6 cellular contexts compared by ENCODE assay signal in genomic region chr19:43984687-43985000, GRCh38. TPM values are rescaled to one million over a fixed set of nuclear protein-coding genes. Genes with fewer than 3 reads are reported as not detected.
DNase-seq lines count a peak whose midpoint lies in the region; ATAC-seq and TF ChIP-seq lines count a peak whose summit lies in the region.

No MANE protein-coding gene starts in this region.

- H2AFZ ChIP-seq in trophoblast cell (ENCODE audit: insufficient read depth, low read length, poor library complexity): peak overlapping the region; percentile 97

- H3K9ac ChIP-seq in trophoblast cell (ENCODE audit: low read length): peak overlapping the region; percentile 82

- no peak for ATAC-seq in HG02885 (IDR thresholded peaks at IDR 0.05; ENCODE audit: poor library complexity, unreplicated experiment)

- H3K14ac ChIP-seq in trophoblast cell (ENCODE audit: low read length): peak overlapping the region; percentile 56

- peak overlapping the region; percentile 37 for H4K91ac ChIP-seq in trophoblast cell (ENCODE audit: low read depth, low read length)

- no peak overlapping the region for H3K23ac ChIP-seq in trophoblast cell (ENCODE audit: low read length)

- H3K79me1 ChIP-seq in trophoblast cell (ENCODE audit: low read length): peaks cover 2% of the 10 kb centered on the region

- peaks cover 14% of the 10 kb centered on the region for H3K4me1 Mint-ChIP-seq in activated T-cell treated with anti-CD3 and anti-CD28 coated beads, Interleukin-2, amount 50 U/mL, for 24 hours (ENCODE audit: low read depth)

- no peaks in the 10 kb centered on the region for H3K79me2 ChIP-seq in trophoblast cell (ENCODE audit: control insufficient read depth, insufficient read depth, low read length, poor library complexity)

- no peak overlapping the region for H2AK5ac ChIP-seq in trophoblast cell (ENCODE audit: low read length)

- no peak for TF ChIP-seq CTCF in dorsolateral prefrontal cortex (IDR thresholded peaks at IDR 0.05 in 54 of 56, conservative IDR thresholded peaks at IDR 0.05 in 2 of 56; ENCODE audit: low read depth in 1 of 56, partially characterized antibody in 56 of 56)

- WGBS in trophoblast cell (ENCODE audit: extremely low coverage, insufficient coverage, insufficient read length): no CpG with 5 or more reads among the region's 14 CpGs

- H3K4me2 ChIP-seq in trophoblast cell (ENCODE audit: low read length): peak overlapping the region; percentile 99

- intact Hi-C loops in dorsolateral prefrontal cortex (cut with DNase I): loop anchor here (1.0 to 5.0 kb wide), 6 partner anchors 18 to 178 kb away; partner anchors contain the start of genes ZNF225 (in 2 of the 2), ZNF230 (in 2 of the 2) and ZNF45 (in 1 of the 2)

- no peaks in the 10 kb centered on the region for H3K9me3 ChIP-seq in trophoblast cell (ENCODE audit: insufficient read depth, low read depth, low read length)

- peak; percentile 34 for DNase-seq in activated T-cell treated with anti-CD3 and anti-CD28 coated beads, Interleukin-2, amount 50 U/mL, for 24 hours
- DNase-seq in activated T-cell treated with anti-CD3 and anti-CD28 coated beads for 4 hours (no peak), dorsolateral prefrontal cortex (no peak), trophoblast cell (no peak), NCI-H1694 treated with DMSO at 0.1 percent for 48 hours (lab: John Stamatoyannopoulos, UW) (no peak)

- H3K4me1 ChIP-seq in trophoblast cell (ENCODE audit: control insufficient read depth in 1 of 2, insufficient read depth in 2 of 2, low read length in 2 of 2): peaks cover 2 to 3% of the 10 kb centered on the region in 2 experiments

- peak overlapping the region; percentile 96 for H3K4me3 Mint-ChIP-seq in activated T-cell treated with anti-CD3 and anti-CD28 coated beads, Interleukin-2, amount 50 U/mL, for 24 hours

- peak overlapping the region; percentile 72 for H4K8ac ChIP-seq in trophoblast cell (ENCODE audit: low read depth, low read length)

- peak overlapping the region; percentile 96 for H3K27ac Mint-ChIP-seq in activated T-cell treated with anti-CD3 and anti-CD28 coated beads, Interleukin-2, amount 50 U/mL, for 24 hours

- peak overlapping the region; percentile 22 for H2BK120ac ChIP-seq in trophoblast cell (ENCODE audit: insufficient read depth, low read length, poor library complexity)

- H2BK12ac ChIP-seq in trophoblast cell (ENCODE audit: low read length): no peak overlapping the region

- H3K27me3 Mint-ChIP-seq in activated T-cell treated with anti-CD3 and anti-CD28 coated beads, Interleukin-2, amount 50 U/mL, for 24 hours: no peaks in the 10 kb centered on the region

- peak overlapping the region; percentile 62 for H4K12ac ChIP-seq in trophoblast cell (ENCODE audit: low read depth, low read length)

- H3K4me3 ChIP-seq in dorsolateral prefrontal cortex (peak overlapping the region; percentile 43 to 86 (median 73)), trophoblast cell (ENCODE audit: low read depth, low read length) (peak overlapping the region; percentile 83)

- no peak overlapping the region for H2BK5ac ChIP-seq in trophoblast cell (ENCODE audit: low read depth, low read length, poor library complexity)

- H3K4ac ChIP-seq in trophoblast cell (ENCODE audit: low read depth, low read length): peak overlapping the region; percentile 69

- peaks cover 16% of the 10 kb centered on the region for H3K9me3 Mint-ChIP-seq in activated T-cell treated with anti-CD3 and anti-CD28 coated beads, Interleukin-2, amount 50 U/mL, for 24 hours

- H3K18ac ChIP-seq in trophoblast cell (ENCODE audit: low read length): no peak overlapping the region

- no peaks in the 10 kb centered on the region for H3K27me3 ChIP-seq in dorsolateral prefrontal cortex
- no peaks in the 10 kb centered on the region for H3K27me3 ChIP-seq in trophoblast cell (ENCODE audit: insufficient read depth, low read length)

- H3K27ac ChIP-seq in dorsolateral prefrontal cortex (peak overlapping the region in 15 of 59 donors; percentile 20 to 84 (median 56)), trophoblast cell (ENCODE audit: low read depth, low read length) (no peak overlapping the region)

- peaks cover 40% of the 10 kb centered on the region for H3K36me3 Mint-ChIP-seq in activated T-cell treated with anti-CD3 and anti-CD28 coated beads, Interleukin-2, amount 50 U/mL, for 24 hours (ENCODE audit: low read depth)

- H3K36me3 ChIP-seq in trophoblast cell (ENCODE audit: control insufficient read depth in 1 of 2, insufficient read depth in 2 of 2, low read length in 2 of 2): peaks cover 2% of the 10 kb centered on the region in 2 experiments

RNA-seq across cellular contexts. Expression of gene ZNF155, which starts 0.7 kb away (rescaled TPM):
- 10 to 100 TPM in 83 of 120 experiments, 1 to 10 TPM in 37; 6.7 to 16.6 (median 10.8) TPM for total RNA-seq in dorsolateral prefrontal cortex
- polyA plus RNA-seq in trophoblast cell (2013): 6.0 and 6.2 TPM in 2 replicates

RNA-seq across cellular contexts. Expression of gene ZNF230, which starts 18.1 kb away (rescaled TPM):
- total RNA-seq in dorsolateral prefrontal cortex: 10 to 100 TPM in 2 of 120 experiments, 1 to 10 TPM in 118; 2.7 to 11.5 (median 6.4) TPM
- 1.7 TPM in 2 replicates for polyA plus RNA-seq in trophoblast cell (2013)

RNA-seq across cellular contexts. Expression of gene ZNF221, which starts 33.6 kb away (rescaled TPM):
- 10 to 100 TPM in 118 of 120 experiments, 1 to 10 TPM in 2; 7.4 to 29.1 (median 15.2) TPM for total RNA-seq in dorsolateral prefrontal cortex
- polyA plus RNA-seq in trophoblast cell (2013): 1.5 and 1.7 TPM in 2 replicates

RNA-seq across cellular contexts. Expression of gene ZNF222, which starts 40.5 kb away (rescaled TPM):
- total RNA-seq in dorsolateral prefrontal cortex: 10 to 100 TPM in 7 of 120 experiments, 1 to 10 TPM in 113; 2.5 to 10.7 (median 7.0) TPM
- 7.2 and 7.7 TPM in 2 replicates for polyA plus RNA-seq in trophoblast cell (2013)

RNA-seq across cellular contexts. Expression of gene ZNF45, which starts 49.6 kb away (rescaled TPM):
- 10 to 100 TPM in 77 of 120 experiments, 1 to 10 TPM in 43; 5.4 to 16.4 (median 10.9) TPM for total RNA-seq in dorsolateral prefrontal cortex
- polyA plus RNA-seq in trophoblast cell (2013): 6.4 and 6.9 TPM in 2 replicates
